ENCODE assay signal across 8 cellular contexts in genomic region chr17:7997186-7997585, GRCh38. TPM values are rescaled to one million over a fixed set of nuclear protein-coding genes. Genes with fewer than 3 reads are reported as not detected.
DNase-seq lines count a peak whose midpoint lies in the region; ATAC-seq and TF ChIP-seq lines count a peak whose summit lies in the region.

No MANE protein-coding gene starts in this region.

- no peak overlapping the region for H3K27ac ChIP-seq in left lung

- H3K9me3 ChIP-seq in adipocyte (ENCODE audit: control insufficient read depth, low read length): peaks cover 7% of the 10 kb centered on the region
- H3K9me3 ChIP-seq in left lung: no peaks in the 10 kb centered on the region

- H3K9ac ChIP-seq in adipocyte (ENCODE audit: low read length): no peak overlapping the region

- DNase-seq in NCI-H2171 treated with DMSO at 0.1 percent for 48 hours (lab: John Stamatoyannopoulos, UW) (peak; percentile 72), NCI-H2171 (lab: John Stamatoyannopoulos, UW) (no peak), NCI-H460 (ENCODE audit: extremely low read depth, low read depth) (peak; percentile 26), adipocyte (ENCODE audit: low read depth) (peak; percentile 57), left lung (no peak), occipital lobe (lab: John Stamatoyannopoulos, UW) (no peak)

- peak in 1 of 2 donors; percentile 14 for TF ChIP-seq CTCF in left lung (IDR thresholded peaks at IDR 0.05)

- intact Hi-C loops in left lung (cut with DNase I): no loop called here

- ATAC-seq in left lung (peak; percentile 89), GM21737 (IDR thresholded peaks at IDR 0.05; ENCODE audit: unreplicated experiment) (no peak), HG02884 (IDR thresholded peaks at IDR 0.05; ENCODE audit: unreplicated experiment) (no peak)

- H3K4me3 ChIP-seq in adipocyte (ENCODE audit: low read length): no peak overlapping the region
- H3K4me3 ChIP-seq in left lung: no peak overlapping the region

- H3K36me3 ChIP-seq in adipocyte (ENCODE audit: control insufficient read depth, insufficient read depth, low read length, severe bottlenecking) (no peaks in the 10 kb centered on the region), left lung (no peaks in the 10 kb centered on the region)

- H3K4me1 ChIP-seq in adipocyte (ENCODE audit: control insufficient read depth, insufficient read depth, low read length) (no peaks in the 10 kb centered on the region), left lung (peaks cover 0 to 5% of the 10 kb centered on the region in 2 donors)

- H3K27me3 ChIP-seq in adipocyte (replicated peaks; ENCODE audit: control insufficient read depth, insufficient read depth, low read length) (peaks cover 4% of the 10 kb centered on the region), left lung (peaks cover 15 to 65% of the 10 kb centered on the region in 2 donors)

RNA-seq across cellular contexts. Expression of gene GUCY2D, which starts 5.2 kb away (rescaled TPM):
- total RNA-seq in NCI-H460 (2014; rRNA removed; shearing (Covaris generic)): 0.02 TPM in 1 of 2 replicates, not detected in the other
- not detected in 2 replicates for polyA plus RNA-seq in NCI-H460 (2014; cell fraction: nucleus; rRNA removed)
- 1 to 10 TPM; 1.1 to 3.4 TPM for total RNA-seq in left lung
- 0.16 TPM for total RNA-seq in occipital lobe

RNA-seq across cellular contexts. Expression of gene ALOX15B, which starts 41.7 kb away (rescaled TPM):
- not detected in 2 replicates for total RNA-seq in NCI-H460 (2014; rRNA removed; shearing (Covaris generic))
- 1.1 TPM in 1 of 2 replicates, not detected in the other for polyA plus RNA-seq in NCI-H460 (2014; cell fraction: nucleus; rRNA removed)
- 100 to 1,000 TPM in 1 of 2 donors, 10 to 100 TPM in 1; 52.5 to 112 TPM for total RNA-seq in left lung
- 0.16 TPM for total RNA-seq in occipital lobe

Comparison
In these comparisons a context has a peak if more than half of its experiments do, and no peak if none do; other contexts are left out.
1. DNase-seq: peak in NCI-H2171 treated with DMSO at 0.1 percent for 48 hours (single experiment), NCI-H460 (single experiment) and adipocyte (single experiment); none in NCI-H2171 (single experiment), left lung (0 of 2) and occipital lobe (single experiment).
2. RNA of gene ALOX15B, which starts 41.7 kb away (total RNA-seq): 52.5 to 112 TPM in left lung; 0.16 TPM in occipital lobe (single experiment) and not detected in NCI-H460; every median in the first group is over 10 times any median in the second.